ENCODE assay signal across 8 cellular contexts in the genomic region with DNA sequence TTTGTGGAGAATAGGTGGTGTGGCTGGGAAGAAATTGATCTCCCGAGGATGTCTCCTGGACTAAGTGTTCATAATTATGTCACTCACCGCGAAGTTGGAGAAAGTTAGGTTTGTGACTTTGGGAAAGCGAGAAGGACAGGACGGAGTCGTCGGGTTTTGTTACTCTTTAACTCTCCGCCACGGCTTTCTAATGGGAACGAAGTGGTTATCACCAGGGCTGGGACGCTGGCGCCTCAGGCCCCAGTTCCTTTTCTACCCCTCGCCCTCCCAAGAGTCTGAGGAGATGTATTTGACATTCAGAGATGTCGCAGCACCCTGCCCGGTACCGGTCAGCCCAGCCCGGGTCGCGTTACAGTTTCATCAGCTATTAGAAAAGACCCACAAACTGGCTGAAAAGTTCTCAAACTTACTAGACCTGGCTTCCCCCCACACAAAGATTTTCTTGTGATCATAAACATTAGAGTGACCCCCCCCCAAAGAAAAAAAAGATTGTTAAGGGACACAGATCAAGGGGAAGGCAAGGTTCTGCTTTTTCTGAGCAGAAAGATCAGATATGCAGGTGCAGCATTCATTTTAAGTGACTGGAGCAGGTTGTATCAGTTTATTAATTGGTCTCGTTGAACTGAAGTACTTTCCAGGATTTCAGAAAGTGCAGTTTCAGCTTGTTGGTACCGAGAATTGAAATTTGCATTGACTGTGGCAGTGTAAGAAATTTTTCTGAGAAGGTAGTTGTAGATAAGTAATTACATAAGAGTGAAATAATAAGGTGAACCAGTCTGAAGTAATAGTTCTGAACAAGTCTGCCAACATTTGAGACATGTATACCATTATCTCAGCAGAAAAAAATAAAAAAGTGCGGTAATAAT. TPM values are rescaled to one million over a fixed set of nuclear protein-coding genes. Genes with fewer than 3 reads are reported as not detected.
A peak's percentile ranks its signal among the peaks of the same experiment; 100 is the strongest.
DNase-seq lines count a peak whose midpoint lies in the region; ATAC-seq and TF ChIP-seq lines count a peak whose summit lies in the region.

No MANE protein-coding gene starts in this region.

- peak; percentile 44 for DNase-seq in activated T-cell treated with anti-CD3 and anti-CD28 coated beads, Interleukin-2, amount 50 U/mL, for 1 hour
- DNase-seq in activated T-cell treated with anti-CD3 and anti-CD28 coated beads for 4 hours (no peak), T-helper 17 cell (no peak), fibroblast of mammary gland (ENCODE audit: low read depth) (no peak), progenitor cell of endocrine pancreas (ENCODE audit: low spot score, unreplicated experiment) (no peak), dedifferentiated amniotic fluid mesenchymal stem cell (ENCODE audit: extremely low spot score) (no peak), AG20443 (ENCODE audit: low spot score) (no peak)

- H3K4me3 Mint-ChIP-seq in T-helper 17 cell, result peak overlapping the region; percentile 98
- H3K4me3 Mint-ChIP-seq in progenitor cell of endocrine pancreas (ENCODE audit: low read depth), result peak overlapping the region; percentile 97

- ATAC-seq in T-helper 17 cell (no peak), esophagus mucosa (no peak)

- H3K27ac Mint-ChIP-seq in T-helper 17 cell (no peak overlapping the region), progenitor cell of endocrine pancreas (peak overlapping the region; percentile 98)

- H3K27me3 Mint-ChIP-seq in T-helper 17 cell, result no peaks in the 10 kb centered on the region
- no peaks in the 10 kb centered on the region for H3K27me3 Mint-ChIP-seq in progenitor cell of endocrine pancreas

- no peaks in the 10 kb centered on the region for H3K9me3 ChIP-seq in T-helper 17 cell (ENCODE audit: control insufficient read depth, low read length, poor library complexity, severe bottlenecking)

- TF ChIP-seq CTCF in fibroblast of mammary gland (conservative IDR thresholded peaks at IDR 0.05; ENCODE audit: control insufficient read depth, insufficient read depth, low read depth, low read length) (no peak), progenitor cell of endocrine pancreas (IDR thresholded peaks at IDR 0.05; ENCODE audit: unreplicated experiment) (no peak)

- peaks cover 26% of the 10 kb centered on the region for H3K4me1 Mint-ChIP-seq in T-helper 17 cell
- H3K4me1 Mint-ChIP-seq in progenitor cell of endocrine pancreas (ENCODE audit: low read depth), result peaks cover 24% of the 10 kb centered on the region

- peak overlapping the region; percentile 68 for H3K4me3 ChIP-seq in fibroblast of mammary gland (ENCODE audit: control insufficient read depth, low read depth, low read length)

- peaks cover 2% of the 10 kb centered on the region for H3K36me3 Mint-ChIP-seq in T-helper 17 cell (ENCODE audit: low read depth)
- no peaks in the 10 kb centered on the region for H3K36me3 Mint-ChIP-seq in progenitor cell of endocrine pancreas (ENCODE audit: insufficient read depth)

- no peaks in the 10 kb centered on the region for H3K9me3 Mint-ChIP-seq in progenitor cell of endocrine pancreas (ENCODE audit: low read depth)

RNA-seq across cellular contexts. Expression of gene ZBTB18, which starts 0.9 kb away (rescaled TPM):
- 10 to 100 TPM; 26.3 to 29.1 TPM for total RNA-seq in T-helper 17 cell
- total RNA-seq in progenitor cell of endocrine pancreas, result 28.8 and 32.3 TPM in 2 replicates
- 3.1 TPM for total RNA-seq in esophagus mucosa
